Comparison of ENCODE assay signal across 1 cellular context in the genomic region with DNA sequence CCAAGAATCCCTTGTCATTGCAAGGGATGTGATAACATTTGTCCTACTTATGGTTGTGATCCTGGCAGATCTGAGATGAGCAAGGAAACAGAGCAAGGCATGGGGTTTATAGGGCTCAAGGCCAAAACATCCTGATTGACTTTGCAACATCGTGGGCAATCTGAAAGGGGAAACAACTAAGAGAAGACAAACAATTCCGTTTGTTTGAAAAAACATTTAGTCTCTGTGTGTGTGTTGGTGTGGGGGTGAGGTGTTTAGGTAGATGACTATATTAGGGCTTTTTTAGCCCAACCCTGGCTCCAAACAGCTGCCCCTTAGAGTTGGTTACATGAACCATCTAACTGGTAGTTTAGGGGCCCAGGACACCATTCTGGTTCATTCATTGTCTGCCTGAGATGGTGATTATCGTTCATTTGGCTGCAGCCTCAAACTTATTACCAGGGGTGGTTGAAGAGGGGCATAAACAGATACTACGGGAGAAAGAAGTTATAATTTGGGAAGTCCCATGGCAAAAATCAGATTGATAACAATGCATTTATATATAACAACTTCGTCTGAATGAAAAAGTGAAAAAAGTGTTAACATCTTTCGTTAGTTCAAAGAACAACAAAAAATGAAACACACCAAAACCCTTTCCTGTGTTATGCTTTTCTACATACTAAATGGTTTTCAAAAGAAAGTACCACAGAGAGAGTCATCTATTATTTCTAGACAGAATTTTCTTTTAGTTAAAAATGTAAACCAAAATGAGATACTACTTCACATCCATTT.
TF ChIP-seq lines count a peak whose summit lies in the region.

No MANE protein-coding gene starts in this region.

TF ChIP-seq in WTC11, 78 proteins besides CTCF, POLR2A, EP300 and RAD21 (continued from another document):
- TF ChIP-seq, protein P1, sequence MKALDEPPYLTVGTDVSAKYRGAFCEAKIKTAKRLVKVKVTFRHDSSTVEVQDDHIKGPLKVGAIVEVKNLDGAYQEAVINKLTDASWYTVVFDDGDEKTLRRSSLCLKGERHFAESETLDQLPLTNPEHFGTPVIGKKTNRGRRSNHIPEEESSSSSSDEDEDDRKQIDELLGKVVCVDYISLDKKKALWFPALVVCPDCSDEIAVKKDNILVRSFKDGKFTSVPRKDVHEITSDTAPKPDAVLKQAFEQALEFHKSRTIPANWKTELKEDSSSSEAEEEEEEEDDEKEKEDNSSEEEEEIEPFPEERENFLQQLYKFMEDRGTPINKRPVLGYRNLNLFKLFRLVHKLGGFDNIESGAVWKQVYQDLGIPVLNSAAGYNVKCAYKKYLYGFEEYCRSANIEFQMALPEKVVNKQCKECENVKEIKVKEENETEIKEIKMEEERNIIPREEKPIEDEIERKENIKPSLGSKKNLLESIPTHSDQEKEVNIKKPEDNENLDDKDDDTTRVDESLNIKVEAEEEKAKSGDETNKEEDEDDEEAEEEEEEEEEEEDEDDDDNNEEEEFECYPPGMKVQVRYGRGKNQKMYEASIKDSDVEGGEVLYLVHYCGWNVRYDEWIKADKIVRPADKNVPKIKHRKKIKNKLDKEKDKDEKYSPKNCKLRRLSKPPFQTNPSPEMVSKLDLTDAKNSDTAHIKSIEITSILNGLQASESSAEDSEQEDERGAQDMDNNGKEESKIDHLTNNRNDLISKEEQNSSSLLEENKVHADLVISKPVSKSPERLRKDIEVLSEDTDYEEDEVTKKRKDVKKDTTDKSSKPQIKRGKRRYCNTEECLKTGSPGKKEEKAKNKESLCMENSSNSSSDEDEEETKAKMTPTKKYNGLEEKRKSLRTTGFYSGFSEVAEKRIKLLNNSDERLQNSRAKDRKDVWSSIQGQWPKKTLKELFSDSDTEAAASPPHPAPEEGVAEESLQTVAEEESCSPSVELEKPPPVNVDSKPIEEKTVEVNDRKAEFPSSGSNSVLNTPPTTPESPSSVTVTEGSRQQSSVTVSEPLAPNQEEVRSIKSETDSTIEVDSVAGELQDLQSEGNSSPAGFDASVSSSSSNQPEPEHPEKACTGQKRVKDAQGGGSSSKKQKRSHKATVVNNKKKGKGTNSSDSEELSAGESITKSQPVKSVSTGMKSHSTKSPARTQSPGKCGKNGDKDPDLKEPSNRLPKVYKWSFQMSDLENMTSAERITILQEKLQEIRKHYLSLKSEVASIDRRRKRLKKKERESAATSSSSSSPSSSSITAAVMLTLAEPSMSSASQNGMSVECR (CRISPR knock-in tag; IDR thresholded peaks at IDR 0.05; ENCODE audit: borderline replicate concordance), result no peak
- no peak for TF ChIP-seq JUN (CRISPR knock-in tag; IDR thresholded peaks at IDR 0.05)
- TF ChIP-seq GABPB1 (CRISPR knock-in tag; IDR thresholded peaks at IDR 0.05), result no peak
- no peak for TF ChIP-seq CREB1 (CRISPR knock-in tag; IDR thresholded peaks at IDR 0.05)
- TF ChIP-seq ZNF281 (CRISPR knock-in tag; IDR thresholded peaks at IDR 0.05), result no peak
- TF ChIP-seq ZNF396 (CRISPR knock-in tag; IDR thresholded peaks at IDR 0.05; ENCODE audit: borderline replicate concordance), result no peak
- no peak for TF ChIP-seq ZSCAN18 (CRISPR knock-in tag; IDR thresholded peaks at IDR 0.05)
- no peak for TF ChIP-seq ZNF671 (CRISPR knock-in tag; IDR thresholded peaks at IDR 0.05)
- no peak for TF ChIP-seq USF2 (CRISPR knock-in tag; IDR thresholded peaks at IDR 0.05)
- TF ChIP-seq, protein P2, sequence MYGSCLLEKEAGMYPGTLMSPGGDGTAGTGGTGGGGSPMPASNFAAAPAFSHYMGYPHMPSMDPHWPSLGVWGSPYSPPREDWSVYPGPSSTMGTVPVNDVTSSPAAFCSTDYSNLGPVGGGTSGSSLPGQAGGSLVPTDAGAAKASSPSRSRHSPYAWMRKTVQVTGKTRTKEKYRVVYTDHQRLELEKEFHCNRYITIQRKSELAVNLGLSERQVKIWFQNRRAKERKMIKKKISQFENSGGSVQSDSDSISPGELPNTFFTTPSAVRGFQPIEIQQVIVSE (CRISPR knock-in tag; IDR thresholded peaks at IDR 0.05; ENCODE audit: borderline replicate concordance), result no peak
